ENCODE assay signal across 28 cellular contexts in genomic region chr10:133154996-133155778, GRCh38. TPM values are rescaled to one million over a fixed set of nuclear protein-coding genes. Genes with fewer than 3 reads are reported as not detected.
DNase-seq lines count a peak whose midpoint lies in the region; ATAC-seq and TF ChIP-seq lines count a peak whose summit lies in the region.
"Had no signal": no experiment of that assay in that cellular context is flagged by ENCODE, and none has a peak within 500 bp of the region (broad histone marks: within the 10 kb centered on the region; RNA-seq: fewer than 3 reads in every experiment).

No MANE protein-coding gene starts in this region.

- H3K18ac ChIP-seq in neuronal stem cell (ENCODE audit: low read length): peak overlapping the region; percentile 48

- POLR2A ChIA-PET in PC-3 (lab: Charles Lee; ENCODE audit: unreplicated experiment): no interaction called here

- ATAC-seq in heart right ventricle: no peak
- no peak for ATAC-seq in upper lobe of right lung
- no peak for ATAC-seq in PC-3
- ATAC-seq: CD8-positive, alpha-beta T cell; GM12878 had no signal

- no peak overlapping the region for H3K23ac ChIP-seq in neuronal stem cell (ENCODE audit: low read depth, low read length, poor library complexity)

- H2BK120ac ChIP-seq in neuronal stem cell (ENCODE audit: low read depth, low read length): peak overlapping the region; percentile 28

- H3K4me1 ChIP-seq in heart right ventricle: no peaks in the 10 kb centered on the region
- peaks cover 6% of the 10 kb centered on the region for H3K4me1 ChIP-seq in endodermal cell (ENCODE audit: control insufficient read depth, insufficient read depth, low read length)
- peaks cover 12 to 15% of the 10 kb centered on the region in 2 donors for H3K4me1 ChIP-seq in neuronal stem cell (ENCODE audit: control insufficient read depth in 2 of 2, insufficient read depth in 1 of 2, low read depth in 1 of 2, low read length in 2 of 2)
- no peaks in the 10 kb centered on the region for H3K4me1 ChIP-seq in upper lobe of right lung
- no peaks in the 10 kb centered on the region for H3K4me1 ChIP-seq in PC-3 (ENCODE audit: insufficient read depth, low read length)

- H3K27ac Mint-ChIP-seq in endodermal cell: no peak overlapping the region
- H3K27ac Mint-ChIP-seq: CD8-positive, alpha-beta T cell had no signal

- no peak overlapping the region for H4K91ac ChIP-seq in neuronal stem cell (ENCODE audit: low read depth, low read length, poor library complexity)

- H3K79me1 ChIP-seq in neuronal stem cell (ENCODE audit: low read depth, low read length): peaks cover 3% of the 10 kb centered on the region

- CTCF ChIA-PET in PC-3 (lab: Charles Lee): no interaction called here

- H2BK15ac ChIP-seq in neuronal stem cell (ENCODE audit: low read length): peak overlapping the region; percentile 58

- no peaks in the 10 kb centered on the region for H4K20me1 ChIP-seq in PC-3 (ENCODE audit: low read length)

- no peak overlapping the region for H4K8ac ChIP-seq in neuronal stem cell (ENCODE audit: low read depth, low read length)

- WGBS in heart right ventricle, 2 donors: 90 to 92% methylated on average over 29 to 30 of the region's 30 CpGs
- WGBS in endodermal cell (ENCODE audit: insufficient coverage in 1 of 2, insufficient read length in 1 of 2), 2 experiments: 87 to 91% methylated on average over 22 to 26 of the region's 30 CpGs
- WGBS in neuronal stem cell (ENCODE audit: extremely low coverage in 2 of 2, insufficient read length in 2 of 2, insufficient replicate concordance in 1 of 2), 2 donors: no CpG with 5 or more reads among the region's 30 CpGs

- no peak overlapping the region for H2BK5ac ChIP-seq in neuronal stem cell (ENCODE audit: low read length)

- no peak overlapping the region for H3K14ac ChIP-seq in neuronal stem cell (ENCODE audit: low read length)

- H3K79me2 ChIP-seq in PC-3 (ENCODE audit: low read length): no peaks in the 10 kb centered on the region

- H3K4me3 Mint-ChIP-seq in endodermal cell: no peak overlapping the region
- H3K4me3 Mint-ChIP-seq: CD8-positive, alpha-beta T cell had no signal

- H3F3A ChIP-seq in PC-3 (ENCODE audit: low read length, unreplicated experiment): no peaks in the 10 kb centered on the region

- H3K36me3 ChIP-seq in heart right ventricle (no peaks in the 10 kb centered on the region), endodermal cell (ENCODE audit: control insufficient read depth, insufficient read depth, low read length) (no peaks in the 10 kb centered on the region), neuronal stem cell (replicated peaks in 1 of 2; ENCODE audit: control insufficient read depth in 2 of 2, insufficient read depth in 2 of 2, low read length in 2 of 2) (no peaks in the 10 kb centered on the region), upper lobe of right lung (no peaks in the 10 kb centered on the region), PC-3 (ENCODE audit: low read depth, low read length) (no peaks in the 10 kb centered on the region)
- H3K36me3 ChIP-seq: BLaER1 treated with 17β-estradiol and CSF1 and Interleukin-3, amounts not matched to agents 10 nM and 100 nM; HAP-1 had no signal

- peak overlapping the region; percentile 79 for H2AK5ac ChIP-seq in neuronal stem cell (ENCODE audit: low read depth, low read length)

- no peaks in the 10 kb centered on the region for H3K9me2 ChIP-seq in PC-3 (replicated peaks; ENCODE audit: low read length)

- H2BK12ac ChIP-seq in neuronal stem cell (ENCODE audit: low read length): peak overlapping the region; percentile 73

- no peak overlapping the region for H3K9ac ChIP-seq in endodermal cell (ENCODE audit: extremely low read depth, low read length, poor library complexity, severe bottlenecking)
- H3K9ac ChIP-seq in neuronal stem cell (ENCODE audit: low read depth, low read length, poor library complexity): peak overlapping the region; percentile 44
- no peak overlapping the region for H3K9ac ChIP-seq in PC-3 (ENCODE audit: low read length)
- H3K9ac ChIP-seq: BLaER1 treated with 17β-estradiol and CSF1 and Interleukin-3, amounts not matched to agents 10 nM and 100 nM; GM23248; KMS-11 had no signal

- no peaks in the 10 kb centered on the region for H3K36me3 Mint-ChIP-seq in endodermal cell (ENCODE audit: low read depth)
- H3K36me3 Mint-ChIP-seq: CD8-positive, alpha-beta T cell had no signal

- BruUV-seq in PC-3 (replicated peaks; lab: Mats Ljungman, UMichigan): no TSS peak

- intact Hi-C loops in cardiac septum (cut with DNase I) (no loop called here), heart right ventricle (cut with DNase I) (no loop called here), upper lobe of right lung (cut with DNase I) (no loop called here), PC-3 (cut with micrococcal nuclease) (no loop called here)

- DNase-seq in cardiac septum (ENCODE audit: low spot score) (peak; percentile 38), heart right ventricle (no peak), endodermal cell (peak; percentile 38), neuronal stem cell (ENCODE audit: low spot score) (no peak), upper lobe of right lung (peak; percentile 61), NCI-H2107 (lab: John Stamatoyannopoulos, UW) (no peak), AML-193 (lab: John Stamatoyannopoulos, UW) (no peak), PC-3 (no peak)
- DNase-seq: CD8-positive, alpha-beta T cell; DMS 273 treated with DMSO at 0.1 percent for 48 hours; DMS79; EL; GDM1; GM23248; IMR-90; MM.1S; NCI-H187 treated with DMSO at 0.1 percent for 48 hours; NCI-H446; NCI-H524 treated with DMSO at 0.1 percent for 48 hours; NCI-H774; PC-9; SIG-M5 had no signal

- H3K4me3 ChIP-seq in heart right ventricle (no peak overlapping the region), endodermal cell (ENCODE audit: low read length) (no peak overlapping the region), neuronal stem cell (ENCODE audit: low read length in 2 of 2) (no peak overlapping the region), upper lobe of right lung (no peak overlapping the region), PC-3 (ENCODE audit: low read length) (no peak overlapping the region)
- H3K4me3 ChIP-seq: BLaER1 treated with 17β-estradiol and CSF1 and Interleukin-3, amounts not matched to agents 10 nM and 100 nM; GM12878; GM23248; HAP-1; PC-9; SK-N-MC had no signal

- peaks cover 0 to 2% (median 0%) of the 10 kb centered on the region in 11 donors for H3K9me3 ChIP-seq in heart right ventricle
- H3K9me3 ChIP-seq in endodermal cell (ENCODE audit: control insufficient read depth, low read length): no peaks in the 10 kb centered on the region
- no peaks in the 10 kb centered on the region for H3K9me3 ChIP-seq in neuronal stem cell (replicated peaks in 1 of 2; ENCODE audit: control insufficient read depth in 2 of 2, insufficient read depth in 1 of 2, low read depth in 1 of 2, low read length in 2 of 2)
- H3K9me3 ChIP-seq in upper lobe of right lung: no peaks in the 10 kb centered on the region
- H3K9me3 ChIP-seq in PC-3 (ENCODE audit: low read length): no peaks in the 10 kb centered on the region
- H3K9me3 ChIP-seq: HAP-1 had no signal

- H3K4me1 Mint-ChIP-seq in endodermal cell: peaks cover 12% of the 10 kb centered on the region

- no peak overlapping the region for H2AFZ ChIP-seq in neuronal stem cell (ENCODE audit: low read length)
- H2AFZ ChIP-seq in PC-3 (ENCODE audit: low read length): no peak overlapping the region
- H2AFZ ChIP-seq: GM23248, PC-9 had no signal

- TF ChIP-seq CTCF in heart right ventricle (IDR thresholded peaks at IDR 0.05): no peak
- no peak for TF ChIP-seq CTCF in endodermal cell (conservative IDR thresholded peaks at IDR 0.05)
- no peak for TF ChIP-seq CTCF in upper lobe of right lung (IDR thresholded peaks at IDR 0.05)
- TF ChIP-seq CTCF in PC-3 (conservative IDR thresholded peaks at IDR 0.05; ENCODE audit: low read depth, low read length): no peak

- H3K4ac ChIP-seq in neuronal stem cell (ENCODE audit: low read length): no peak overlapping the region

- H3K4me2 ChIP-seq in neuronal stem cell (ENCODE audit: insufficient read depth, low read length, poor library complexity, severe bottlenecking): no peak overlapping the region
- H3K4me2 ChIP-seq in PC-3 (ENCODE audit: low read length): no peak overlapping the region
- H3K4me2 ChIP-seq: BLaER1 treated with 17β-estradiol and CSF1 and Interleukin-3, amounts not matched to agents 10 nM and 100 nM; KMS-11; PC-9 had no signal

- H3K9me3 Mint-ChIP-seq in endodermal cell: peaks cover 5% of the 10 kb centered on the region
- H3K9me3 Mint-ChIP-seq: CD8-positive, alpha-beta T cell had no signal

- no peak overlapping the region for H3K27ac ChIP-seq in heart right ventricle
- H3K27ac ChIP-seq in endodermal cell (ENCODE audit: low read depth, low read length): no peak overlapping the region
- H3K27ac ChIP-seq in neuronal stem cell (replicated peaks; ENCODE audit: low read length): no peak overlapping the region
- no peak overlapping the region for H3K27ac ChIP-seq in upper lobe of right lung
- no peak overlapping the region for H3K27ac ChIP-seq in PC-3 (ENCODE audit: low read length)
- H3K27ac ChIP-seq: BLaER1 treated with 17β-estradiol and CSF1 and Interleukin-3, amounts not matched to agents 10 nM and 100 nM; GM23248; KMS-11; PC-9; RWPE1; SK-N-MC had no signal

- peaks cover 8% of the 10 kb centered on the region for H3K27me3 Mint-ChIP-seq in endodermal cell (ENCODE audit: insufficient read depth)

- H3K27me3 ChIP-seq in heart right ventricle: peaks cover 0 to 43% (median 33%) of the 10 kb centered on the region in 7 donors
- no peaks in the 10 kb centered on the region for H3K27me3 ChIP-seq in endodermal cell (ENCODE audit: control insufficient read depth, insufficient read depth, low read length, poor library complexity, severe bottlenecking)
- peaks cover 0 to 4% (median 0%) of the 10 kb centered on the region in 3 experiments for H3K27me3 ChIP-seq in neuronal stem cell (ENCODE audit: control insufficient read depth in 3 of 3, insufficient read depth in 3 of 3, low read depth in 1 of 3, low read length in 3 of 3)
- no peaks in the 10 kb centered on the region for H3K27me3 ChIP-seq in upper lobe of right lung
- H3K27me3 ChIP-seq in PC-3 (ENCODE audit: low read length): peaks cover 4% of the 10 kb centered on the region; the same call in 1 of the 2 replicates

RNA-seq across cellular contexts. Expression of gene KNDC1, which starts 4.8 kb away (rescaled TPM):
- total RNA-seq in cardiac septum (0.05 TPM), heart right ventricle (under 1 TPM in 8 of 10 donors, not detected in 2; 0.04 to 0.88 (median 0.20) TPM), endodermal cell (1 to 10 TPM; 6.5 to 9.6 TPM), upper lobe of right lung (14.3 TPM), PC-3 (2014; rRNA removed) (not detected in 2 replicates)
- polyA plus RNA-seq in heart right ventricle: under 1 TPM in 1 of 2 donors, not detected in 1; 0.07 TPM
- polyA plus RNA-seq in endodermal cell (2013, experiment 1 of 2): 7.3 TPM
- polyA plus RNA-seq in endodermal cell (2013, experiment 2 of 2): 4.6 TPM
- 6.4 TPM for polyA plus RNA-seq in neuronal stem cell (2013, experiment 1 of 2)
- 6.1 TPM for polyA plus RNA-seq in neuronal stem cell (2013, experiment 2 of 2)
- total RNA-seq: CD8-positive, alpha-beta T cell had no signal

Comparison
In these comparisons a context has a peak if more than half of its experiments do, and no peak if none do; other contexts are left out.
1. DNase-seq: peak in cardiac septum (single experiment), endodermal cell (single experiment) and upper lobe of right lung (single experiment); none in heart right ventricle (0 of 2), neuronal stem cell (single experiment), NCI-H2107 (single experiment), AML-193 (0 of 2) and PC-3 (single experiment).